ENCODE assay signal across 9 cellular contexts in genomic region chr11:114307524-114308203, GRCh38. TPM values are rescaled to one million over a fixed set of nuclear protein-coding genes. Genes with fewer than 3 reads are reported as not detected.
DNase-seq lines count a peak whose midpoint lies in the region; ATAC-seq, FAIRE-seq and TF ChIP-seq lines count a peak whose summit lies in the region.
"Had no signal": no experiment of that assay in that cellular context is flagged by ENCODE, and none has a peak within 500 bp of the region (broad histone marks: within the 10 kb centered on the region; RNA-seq: fewer than 3 reads in every experiment).

No MANE protein-coding gene starts in this region.

- no peak for ATAC-seq in effector memory CD8-positive, alpha-beta T cell (replicated peaks)

- 26 to 39% methylated on average over 9 of the region's 9 CpGs for WGBS in lower leg skin, 2 donors

- intact Hi-C loops in lower leg skin (cut with DNase I; ENCODE audit: low total_unique reads), result no loop called here

- DNase-seq in HuH-7.5 (ENCODE audit: low spot score) (peak; percentile 4), dedifferentiated amniotic fluid mesenchymal stem cell (ENCODE audit: extremely low spot score) (peak; percentile 89), lower leg skin (ENCODE audit: low spot score in 2 of 2) (peak; percentile 73 to 91), urothelium cell line (ENCODE audit: low spot score) (peak; percentile 71), superior temporal gyrus (ENCODE audit: extremely low spot score) (no peak), cortex of kidney (lab: John Stamatoyannopoulos, UW) (no peak)
- no peak for DNase-seq in effector memory CD8-positive, alpha-beta T cell
- DNase-seq: NCI-H2107 had no signal

- no peak overlapping the region for H3K27ac Mint-ChIP-seq in effector memory CD8-positive, alpha-beta T cell
- H3K27ac Mint-ChIP-seq: WTC11 had no signal

- FAIRE-seq in urothelium cell line (lab: Jason Lieb, UNC), result peak; percentile 52

- H3K4me3 ChIP-seq in lower leg skin (ENCODE audit: low read depth, poor library complexity, severe bottlenecking), result no peak overlapping the region

- peaks cover 64 to 70% of the 10 kb centered on the region in 2 donors for H3K27me3 Mint-ChIP-seq in effector memory CD8-positive, alpha-beta T cell

- H3K36me3 Mint-ChIP-seq in effector memory CD8-positive, alpha-beta T cell (ENCODE audit: insufficient read depth), result no peaks in the 10 kb centered on the region
- H3K36me3 Mint-ChIP-seq: WTC11 had no signal

- TF ChIP-seq CTCF in lower leg skin (IDR thresholded peaks at IDR 0.05), result no peak

- H3K4me3 Mint-ChIP-seq in effector memory CD8-positive, alpha-beta T cell, result no peak overlapping the region
- H3K4me3 Mint-ChIP-seq: WTC11 had no signal

- no peak for TF ChIP-seq POLR2A in lower leg skin (IDR thresholded peaks at IDR 0.05)

- no peaks in the 10 kb centered on the region for H3K9me3 Mint-ChIP-seq in effector memory CD8-positive, alpha-beta T cell

- H3K4me1 Mint-ChIP-seq in effector memory CD8-positive, alpha-beta T cell (ENCODE audit: low read depth in 2 of 2), result no peaks in the 10 kb centered on the region

RNA-seq across cellular contexts. Expression of gene NNMT, which starts 11.5 kb away (rescaled TPM):
- 100 to 1,000 TPM; 137 to 381 (median 145) TPM for total RNA-seq in lower leg skin

Comparison
In these comparisons a context has a peak if more than half of its experiments do, and no peak if none do; other contexts are left out.
1. DNase-seq: peak in HuH-7.5 (single experiment), dedifferentiated amniotic fluid mesenchymal stem cell (single experiment), lower leg skin (2 of 2) and urothelium cell line (single experiment); none in effector memory CD8-positive, alpha-beta T cell (0 of 3), superior temporal gyrus (single experiment) and cortex of kidney (single experiment).